Comparison of ENCODE assay signal across 8 cellular contexts in genomic region chr16:68074850-68075249, GRCh38. TPM values are rescaled to one million over a fixed set of nuclear protein-coding genes. Genes with fewer than 3 reads are reported as not detected.
DNase-seq lines count a peak whose midpoint lies in the region; ATAC-seq and TF ChIP-seq lines count a peak whose summit lies in the region.

No MANE protein-coding gene starts in this region.

- TF ChIP-seq CTCF in CD8-positive, alpha-beta T cell (IDR thresholded peaks at IDR 0.05), result no peak
- TF ChIP-seq CTCF in GM23338 (conservative IDR thresholded peaks at IDR 0.05; ENCODE audit: low read depth in 2 of 2) (no peak), ovary (IDR thresholded peaks at IDR 0.05) (no peak)

- DNase-seq in CD8-positive, alpha-beta T cell, result peak in 6 of 7 experiments; percentile 58 to 81 (median 70)
- peak; percentile 42 for DNase-seq in activated T-cell treated with anti-CD3 and anti-CD28 coated beads, Interleukin-2, amount 50 U/mL, for 1 hour
- peak; percentile 39 to 46 for DNase-seq in stimulated activated CD8-positive, alpha-beta memory T cell treated with anti-CD3 and anti-CD28 coated beads, Interleukin-7, amount 100 ng/mL, for 1 hour (ENCODE audit: low read depth in 2 of 2)
- no peak for DNase-seq in GM23338 (ENCODE audit: low spot score)
- no peak for DNase-seq in ovary
- no peak for DNase-seq in NCI-H2171 (lab: John Stamatoyannopoulos, UW)

- POLR2A ChIA-PET in CD8-positive, alpha-beta T cell (lab: Charles Lee), result interaction anchor here (0.7 to 9.3 kb wide), 4 partner anchors 11 to 76 kb away, joined by 4 to 86 read pairs (median 14); partner anchors contain the start of genes DPEP2 and NFATC3

- peak overlapping the region; percentile 19 for H3K4me3 ChIP-seq in CD8-positive, alpha-beta T cell (ENCODE audit: low read depth, low read length)
- H3K4me3 ChIP-seq in GM23338, result no peak overlapping the region
- H3K4me3 ChIP-seq in ovary, result no peak overlapping the region

- peaks cover 87% of the 10 kb centered on the region for H3K4me1 Mint-ChIP-seq in CD8-positive, alpha-beta T cell (ENCODE audit: low read depth)
- H3K4me1 Mint-ChIP-seq in GM23338, result no peaks in the 10 kb centered on the region

- no peaks in the 10 kb centered on the region for H3K27me3 Mint-ChIP-seq in CD8-positive, alpha-beta T cell (ENCODE audit: low read depth)
- peaks cover 5% of the 10 kb centered on the region for H3K27me3 Mint-ChIP-seq in GM23338 (ENCODE audit: insufficient read depth, low read depth, poor library complexity)

- TF ChIP-seq POLR2A in ovary (IDR thresholded peaks at IDR 0.05), result no peak

- no peaks in the 10 kb centered on the region for H3F3A ChIP-seq in GM23338 (replicated peaks; ENCODE audit: low read depth)

- H3K4me2 ChIP-seq in GM23338, result no peak overlapping the region

- no peaks in the 10 kb centered on the region for H3K36me3 ChIP-seq in CD8-positive, alpha-beta T cell (ENCODE audit: insufficient read depth, low read length)
- 0 out of 2 replicates have a peak, but pooled peaks cover 3% of the 10 kb centered on the region for H3K36me3 ChIP-seq in GM23338 (ENCODE audit: insufficient read depth)
- no peaks in the 10 kb centered on the region for H3K36me3 ChIP-seq in ovary

- no peaks in the 10 kb centered on the region for H3K79me2 ChIP-seq in GM23338 (replicated peaks; ENCODE audit: insufficient read depth)

- peak overlapping the region; percentile 76 for H3K4me3 Mint-ChIP-seq in CD8-positive, alpha-beta T cell
- H3K4me3 Mint-ChIP-seq in GM23338, result no peak overlapping the region

- TF ChIP-seq EP300 in ovary (IDR thresholded peaks at IDR 0.05), result no peak

- CTCF ChIA-PET in CD8-positive, alpha-beta T cell (lab: Charles Lee), result interaction anchor here (0.9 to 6.4 kb wide), 8 partner anchors 9 to 155 kb away, joined by 3 to 51 read pairs (median 6); partner anchors contain the start of gene NFATC3

- ATAC-seq in CD8-positive, alpha-beta T cell, result peak; percentile 69
- ATAC-seq in GM19467 (IDR thresholded peaks at IDR 0.05; ENCODE audit: unreplicated experiment) (peak; percentile 60), HG03558 (IDR thresholded peaks at IDR 0.05; ENCODE audit: extremely low read depth, unreplicated experiment) (peak; percentile 51), GM23338 (no peak)

- H3K4me1 ChIP-seq in CD8-positive, alpha-beta T cell (ENCODE audit: insufficient read depth, low read length), result peaks cover 92% of the 10 kb centered on the region
- no peaks in the 10 kb centered on the region for H3K4me1 ChIP-seq in GM23338 (ENCODE audit: insufficient read depth)
- peaks cover 13% of the 10 kb centered on the region for H3K4me1 ChIP-seq in ovary (ENCODE audit: insufficient read depth)

- no peaks in the 10 kb centered on the region for H3K9me2 ChIP-seq in GM23338 (ENCODE audit: insufficient read depth)

- H4K20me1 ChIP-seq in GM23338 (replicated peaks; ENCODE audit: insufficient read depth), result no peaks in the 10 kb centered on the region; the same call in none of the 2 replicates

- peak overlapping the region; percentile 92 for H3K27ac Mint-ChIP-seq in CD8-positive, alpha-beta T cell
- H3K27ac Mint-ChIP-seq in GM23338, result no peak overlapping the region

- WGBS in ovary, 3 donors, result 89 to 90% (median 89%) methylated on average over 4 of the region's 4 CpGs

- no peak overlapping the region for H3K27ac ChIP-seq in CD8-positive, alpha-beta T cell (ENCODE audit: low read depth, low read length)
- H3K27ac ChIP-seq in GM23338 (ENCODE audit: low read depth) (no peak overlapping the region), ovary (no peak overlapping the region)

- intact Hi-C loops in CD8-positive, alpha-beta T cell (cut with DNase I, micrococcal nuclease), result loop anchor here in 1 of 2 experiments (5.0 kb wide), 2 partner anchors 42 to 68 kb away; no protein-coding TSS in a partner anchor
- intact Hi-C loops in ovary (cut with DNase I), result loop anchor here in 1 of 4 donors (10.0 kb wide), 1 partner anchor 150 kb away; no protein-coding TSS in a partner anchor

- H3K9me3 Mint-ChIP-seq in CD8-positive, alpha-beta T cell, result no peaks in the 10 kb centered on the region
- no peaks in the 10 kb centered on the region for H3K9me3 Mint-ChIP-seq in GM23338

- no peaks in the 10 kb centered on the region for H3K27me3 ChIP-seq in CD8-positive, alpha-beta T cell (ENCODE audit: insufficient read depth, low read length)
- H3K27me3 ChIP-seq in GM23338 (ENCODE audit: insufficient read depth) (no peaks in the 10 kb centered on the region), ovary (no peaks in the 10 kb centered on the region)

- H2AFZ ChIP-seq in GM23338, result no peak overlapping the region

- H3K9me3 ChIP-seq in CD8-positive, alpha-beta T cell (ENCODE audit: low read length), result no peaks in the 10 kb centered on the region
- H3K9me3 ChIP-seq in ovary, result no peaks in the 10 kb centered on the region

- H3K36me3 Mint-ChIP-seq in CD8-positive, alpha-beta T cell, result peaks cover 40% of the 10 kb centered on the region
- H3K36me3 Mint-ChIP-seq in GM23338 (ENCODE audit: low read depth), result peaks cover 43% of the 10 kb centered on the region

TF ChIP-seq in GM23338, 12 proteins besides CTCF, POLR2A, EP300 and RAD21 (continues in another document):
- TF ChIP-seq ZNF331 (CRISPR knock-in tag; IDR thresholded peaks at IDR 0.05; ENCODE audit: low read depth), result no peak
- no peak for TF ChIP-seq POLR2AphosphoS5 (IDR thresholded peaks at IDR 0.05; ENCODE audit: low read depth)
- no peak for TF ChIP-seq JUNB (IDR thresholded peaks at IDR 0.05; ENCODE audit: unreplicated experiment)
- TF ChIP-seq ETS1 (IDR thresholded peaks at IDR 0.05), result no peak
- no peak for TF ChIP-seq REST (IDR thresholded peaks at IDR 0.05; ENCODE audit: unreplicated experiment)
- TF ChIP-seq NANOG (IDR thresholded peaks at IDR 0.05; ENCODE audit: borderline replicate concordance), result no peak
- TF ChIP-seq ZNF114 (CRISPR knock-in tag; IDR thresholded peaks at IDR 0.05), result no peak
- no peak for TF ChIP-seq STAT1 (IDR thresholded peaks at IDR 0.05; ENCODE audit: unreplicated experiment)
- TF ChIP-seq CREB1 (CRISPR knock-in tag; IDR thresholded peaks at IDR 0.05; ENCODE audit: low read depth), result no peak
- no peak for TF ChIP-seq EZH2phosphoT487 (IDR thresholded peaks at IDR 0.05; ENCODE audit: unreplicated experiment)

RNA-seq across cellular contexts. Expression of gene NFATC3, which starts 10.3 kb away (rescaled TPM):
- 10 to 100 TPM; 79.4 to 85.2 TPM for total RNA-seq in CD8-positive, alpha-beta T cell
- 34.5 and 40.9 TPM in 2 replicates for total RNA-seq in GM23338 (2014; rRNA removed; shearing (Covaris generic))
- polyA plus RNA-seq in GM23338 (2016; fragmentation: Nextera tagmentation; extraction: Ambion mirVana) (9.2 and 9.3 TPM in 2 replicates), ovary (10 to 100 TPM; 12.5 to 32.2 TPM)
- 10 to 100 TPM; 32.4 to 77.1 (median 48.2) TPM for total RNA-seq in ovary

RNA-seq across cellular contexts. Expression of gene DUS2, which starts 51.8 kb away (rescaled TPM):
- total RNA-seq in CD8-positive, alpha-beta T cell, result 1 to 10 TPM; 9.5 TPM
- 22.4 and 26.4 TPM in 2 replicates for total RNA-seq in GM23338 (2014; rRNA removed; shearing (Covaris generic))
- polyA plus RNA-seq in GM23338 (2016; fragmentation: Nextera tagmentation; extraction: Ambion mirVana) (12.8 and 13.3 TPM in 2 replicates), ovary (1 to 10 TPM; 5.4 to 9.5 TPM)
- 10 to 100 TPM in 2 of 7 donors, 1 to 10 TPM in 5; 4.8 to 15.7 (median 8.5) TPM for total RNA-seq in ovary

RNA-seq across cellular contexts. Expression of gene DDX28, which starts 51.8 kb away (rescaled TPM):
- 10 to 100 TPM; 18.5 to 20.9 TPM for total RNA-seq in CD8-positive, alpha-beta T cell
- 18.0 and 23.8 TPM in 2 replicates for total RNA-seq in GM23338 (2014; rRNA removed; shearing (Covaris generic))
- polyA plus RNA-seq in GM23338 (2016; fragmentation: Nextera tagmentation; extraction: Ambion mirVana) (11.9 and 12.2 TPM in 2 replicates), ovary (1 to 10 TPM; 9.2 to 9.3 TPM)
- 10 to 100 TPM in 3 of 7 donors, 1 to 10 TPM in 4; 6.8 to 14.0 (median 9.7) TPM for total RNA-seq in ovary

RNA-seq across cellular contexts. Expression of gene DPEP2NB, which starts 59.1 kb away (rescaled TPM):
- total RNA-seq in CD8-positive, alpha-beta T cell, result not detected
- not detected in 2 replicates for total RNA-seq in GM23338 (2014; rRNA removed; shearing (Covaris generic))
- polyA plus RNA-seq in GM23338 (2016; fragmentation: Nextera tagmentation; extraction: Ambion mirVana) (0.19 TPM in 1 of 2 replicates, not detected in the other), ovary (not detected)
- not detected for total RNA-seq in ovary

Comparison
In these comparisons a context has a peak if more than half of its experiments do, and no peak if none do; other contexts are left out.
1. DNase-seq: peak in CD8-positive, alpha-beta T cell (6 of 7), activated T-cell treated with anti-CD3 and anti-CD28 coated beads, Interleukin-2, amount 50 U/mL, for 1 hour (single experiment) and stimulated activated CD8-positive, alpha-beta memory T cell treated with anti-CD3 and anti-CD28 coated beads, Interleukin-7, amount 100 ng/mL, for 1 hour (2 of 2); none in GM23338 (single experiment), ovary (0 of 5) and NCI-H2171 (single experiment).